ENCODE assay signal across 13 cellular contexts in the genomic region with DNA sequence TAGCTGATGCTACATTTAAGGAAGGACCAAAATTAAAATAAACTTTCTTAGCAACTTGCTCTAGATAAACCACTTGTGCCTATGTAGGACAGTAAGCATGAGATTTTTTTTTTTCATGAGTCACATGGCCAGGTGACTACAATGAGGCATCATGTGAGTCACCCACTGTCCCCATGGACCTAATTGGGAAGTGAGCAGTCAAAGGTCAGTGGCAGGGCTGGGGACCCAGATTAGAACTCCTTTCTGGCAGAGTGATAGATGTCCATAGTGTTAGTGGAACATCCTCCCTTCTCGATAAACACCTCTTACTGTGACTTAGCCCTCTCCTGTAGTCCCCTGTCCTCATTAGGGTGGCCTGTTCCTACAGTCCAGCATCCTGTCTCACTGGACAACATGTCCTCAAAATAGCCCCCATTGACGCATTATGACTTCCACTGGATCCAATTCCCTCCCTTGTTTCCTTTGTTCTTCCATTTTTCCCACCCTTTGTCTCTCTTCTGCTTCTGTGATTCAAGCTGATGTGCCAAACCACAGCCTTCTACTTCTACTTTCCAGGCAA. TPM values are rescaled to one million over a fixed set of nuclear protein-coding genes. Genes with fewer than 3 reads are reported as not detected.
DNase-seq lines count a peak whose midpoint lies in the region; ATAC-seq and TF ChIP-seq lines count a peak whose summit lies in the region.
"Had no signal": no experiment of that assay in that cellular context is flagged by ENCODE, and none has a peak within 500 bp of the region (broad histone marks: within the 10 kb centered on the region; RNA-seq: fewer than 3 reads in every experiment).

No MANE protein-coding gene starts in this region.

- CTCF ChIA-PET in naive thymus-derived CD4-positive, alpha-beta T cell (lab: Charles Lee) = no interaction called here
- CTCF ChIA-PET in activated CD8-positive, alpha-beta T cell treated with anti-CD3 and anti-CD28 coated beads, Interleukin-2, amount 10 ng/mL, durations not matched to agents 7 days and 5 days (lab: Charles Lee) = no interaction called here

- H3K4me3 Mint-ChIP-seq in naive thymus-derived CD4-positive, alpha-beta T cell = no peak overlapping the region
- no peak overlapping the region for H3K4me3 Mint-ChIP-seq in activated CD8-positive, alpha-beta T cell treated with anti-CD3 and anti-CD28 coated beads, Interleukin-2, amount 10 ng/mL, durations not matched to agents 7 days and 5 days
- H3K4me3 Mint-ChIP-seq: activated naive CD4-positive, alpha-beta T cell treated with anti-CD3 and anti-CD28 coated beads for 36 hours; IgD-negative memory B cell; nephron had no signal

- peaks cover 10 to 23% (median 19%) of the 10 kb centered on the region in 5 donors for H3K27me3 Mint-ChIP-seq in naive thymus-derived CD4-positive, alpha-beta T cell
- H3K27me3 Mint-ChIP-seq in activated CD8-positive, alpha-beta T cell treated with anti-CD3 and anti-CD28 coated beads, Interleukin-2, amount 10 ng/mL, durations not matched to agents 7 days and 5 days (ENCODE audit: low read depth) = peaks cover 24% of the 10 kb centered on the region
- H3K27me3 Mint-ChIP-seq: IgD-negative memory B cell had no signal

- DNase-seq in AG20443 (ENCODE audit: low spot score) = peak; percentile 32
- DNase-seq in MG63 = peak; percentile 35
- peak; percentile 50 for DNase-seq in choroid plexus epithelial cell (ENCODE audit: low read depth)
- no peak for DNase-seq in naive thymus-derived CD4-positive, alpha-beta T cell
- DNase-seq in midbrain (lab: John Stamatoyannopoulos, UW) = no peak
- DNase-seq in activated CD8-positive, alpha-beta T cell treated with anti-CD3 and anti-CD28 coated beads, Interleukin-2, amount 10 ng/mL, durations not matched to agents 7 days and 5 days = no peak
- no peak for DNase-seq in AML-193 (lab: John Stamatoyannopoulos, UW)
- no peak for DNase-seq in NCI-H2107 treated with DMSO at 0.1 percent for 48 hours (lab: John Stamatoyannopoulos, UW; ENCODE audit: unreplicated experiment)
- DNase-seq: activated naive CD4-positive, alpha-beta T cell treated with anti-CD3 and anti-CD28 coated beads for 36 hours; foreskin melanocyte; NCI-H748 treated with DMSO at 0.1 percent for 48 hours had no signal

- no peak overlapping the region for H3K27ac ChIP-seq in naive thymus-derived CD4-positive, alpha-beta T cell (ENCODE audit: low read depth, low read length)

- H3K9me3 ChIP-seq in MG63 = peaks cover 18% of the 10 kb centered on the region
- peaks cover 0 to 3% (median 0%) of the 10 kb centered on the region in 3 experiments for H3K9me3 ChIP-seq in naive thymus-derived CD4-positive, alpha-beta T cell (ENCODE audit: control insufficient read depth in 2 of 3, low read length in 3 of 3)

- intact Hi-C loops in naive thymus-derived CD4-positive, alpha-beta T cell (cut with micrococcal nuclease) = no loop called here

- peaks cover 4% of the 10 kb centered on the region; the same call in 1 of the 2 replicates for H3K36me3 ChIP-seq in MG63
- H3K36me3 ChIP-seq in naive thymus-derived CD4-positive, alpha-beta T cell (ENCODE audit: control insufficient read depth in 2 of 3, insufficient read depth in 3 of 3, low read length in 3 of 3) = no peaks in the 10 kb centered on the region

- no peaks in the 10 kb centered on the region for H3K4me1 ChIP-seq in naive thymus-derived CD4-positive, alpha-beta T cell (ENCODE audit: control insufficient read depth in 2 of 2, insufficient read depth in 2 of 2, low read length in 2 of 2)

- peak; percentile 67 for ATAC-seq in naive thymus-derived CD4-positive, alpha-beta T cell
- ATAC-seq in activated CD8-positive, alpha-beta T cell treated with anti-CD3 and anti-CD28 coated beads, Interleukin-2, amount 10 ng/mL, durations not matched to agents 7 days and 5 days = no peak

- no peak for TF ChIP-seq CTCF in choroid plexus epithelial cell (conservative IDR thresholded peaks at IDR 0.05; ENCODE audit: low read depth, low read length)

- POLR2A ChIA-PET in naive thymus-derived CD4-positive, alpha-beta T cell (lab: Charles Lee) = no interaction called here
- POLR2A ChIA-PET in activated CD8-positive, alpha-beta T cell treated with anti-CD3 and anti-CD28 coated beads, Interleukin-2, amount 10 ng/mL, durations not matched to agents 7 days and 5 days (lab: Charles Lee) = no interaction called here

- no peaks in the 10 kb centered on the region for H3K27me3 ChIP-seq in MG63
- no peaks in the 10 kb centered on the region for H3K27me3 ChIP-seq in naive thymus-derived CD4-positive, alpha-beta T cell (ENCODE audit: control insufficient read depth in 2 of 2, insufficient read depth in 2 of 2, low read length in 2 of 2)

- no peak overlapping the region for H3K4me3 ChIP-seq in MG63
- H3K4me3 ChIP-seq in choroid plexus epithelial cell (ENCODE audit: low read depth, low read length) = no peak overlapping the region
- no peak overlapping the region for H3K4me3 ChIP-seq in naive thymus-derived CD4-positive, alpha-beta T cell (ENCODE audit: low read length)

- peaks cover 0 to 5% (median 3%) of the 10 kb centered on the region in 5 donors for H3K36me3 Mint-ChIP-seq in naive thymus-derived CD4-positive, alpha-beta T cell
- no peaks in the 10 kb centered on the region for H3K36me3 Mint-ChIP-seq in activated CD8-positive, alpha-beta T cell treated with anti-CD3 and anti-CD28 coated beads, Interleukin-2, amount 10 ng/mL, durations not matched to agents 7 days and 5 days (ENCODE audit: low read depth)
- H3K36me3 Mint-ChIP-seq: IgD-negative memory B cell had no signal

- H3K4me1 Mint-ChIP-seq in naive thymus-derived CD4-positive, alpha-beta T cell = peaks cover 0 to 5% (median 0%) of the 10 kb centered on the region in 7 donors
- H3K4me1 Mint-ChIP-seq in activated CD8-positive, alpha-beta T cell treated with anti-CD3 and anti-CD28 coated beads, Interleukin-2, amount 10 ng/mL, durations not matched to agents 7 days and 5 days (ENCODE audit: low read depth) = no peaks in the 10 kb centered on the region

- no peak overlapping the region for H3K27ac Mint-ChIP-seq in naive thymus-derived CD4-positive, alpha-beta T cell
- H3K27ac Mint-ChIP-seq in activated CD8-positive, alpha-beta T cell treated with anti-CD3 and anti-CD28 coated beads, Interleukin-2, amount 10 ng/mL, durations not matched to agents 7 days and 5 days = no peak overlapping the region
- H3K27ac Mint-ChIP-seq: activated naive CD4-positive, alpha-beta T cell treated with anti-CD3 and anti-CD28 coated beads for 36 hours; IgD-negative memory B cell had no signal

- H3K9me3 Mint-ChIP-seq in naive thymus-derived CD4-positive, alpha-beta T cell = peaks cover 0 to 9% (median 6%) of the 10 kb centered on the region in 11 donors
- H3K9me3 Mint-ChIP-seq in activated CD8-positive, alpha-beta T cell treated with anti-CD3 and anti-CD28 coated beads, Interleukin-2, amount 10 ng/mL, durations not matched to agents 7 days and 5 days (ENCODE audit: insufficient read depth) = peaks cover 5% of the 10 kb centered on the region

RNA-seq across cellular contexts. Expression of gene ITGB3, which starts 12.4 kb away (rescaled TPM):
- 12.1 and 13.6 TPM in 2 replicates for total RNA-seq in MG63 (2014; rRNA removed; shearing (Covaris generic); ENCODE audit: low replicate concordance)
- total RNA-seq in naive thymus-derived CD4-positive, alpha-beta T cell = 1 to 10 TPM in 1 of 5 experiments, under 1 TPM in 2, not detected in 2; 0.41 to 6.4 (median 0.56) TPM
- polyA plus RNA-seq in naive thymus-derived CD4-positive, alpha-beta T cell = not detected
- total RNA-seq in activated CD8-positive, alpha-beta T cell treated with anti-CD3 and anti-CD28 coated beads, Interleukin-2, amount 10 ng/mL, durations not matched to agents 7 days and 5 days = under 1 TPM; 0.29 to 0.73 TPM
- total RNA-seq: activated naive CD4-positive, alpha-beta T cell treated with anti-CD3 and anti-CD28 coated beads for 36 hours had no signal

RNA-seq across cellular contexts. Expression of gene MYL4, which starts 56.9 kb away (rescaled TPM):
- total RNA-seq in MG63 (2014; rRNA removed; shearing (Covaris generic); ENCODE audit: low replicate concordance) = not detected in 2 replicates
- total RNA-seq in naive thymus-derived CD4-positive, alpha-beta T cell = not detected
- polyA plus RNA-seq in naive thymus-derived CD4-positive, alpha-beta T cell = not detected
- not detected for total RNA-seq in activated CD8-positive, alpha-beta T cell treated with anti-CD3 and anti-CD28 coated beads, Interleukin-2, amount 10 ng/mL, durations not matched to agents 7 days and 5 days
- total RNA-seq: activated naive CD4-positive, alpha-beta T cell treated with anti-CD3 and anti-CD28 coated beads for 36 hours had no signal
- polyA plus RNA-seq: IgD-negative memory B cell had no signal

RNA-seq across cellular contexts. Expression of gene EFCAB13, which starts 57.7 kb away (rescaled TPM):
- total RNA-seq in MG63 (2014; rRNA removed; shearing (Covaris generic); ENCODE audit: low replicate concordance) = 0.05 and 0.30 TPM in 2 replicates
- 10 to 100 TPM in 4 of 5 experiments, 1 to 10 TPM in 1; 3.7 to 37.4 (median 19.9) TPM for total RNA-seq in naive thymus-derived CD4-positive, alpha-beta T cell
- 1 to 10 TPM; 4.3 to 8.9 TPM for polyA plus RNA-seq in naive thymus-derived CD4-positive, alpha-beta T cell
- total RNA-seq in activated CD8-positive, alpha-beta T cell treated with anti-CD3 and anti-CD28 coated beads, Interleukin-2, amount 10 ng/mL, durations not matched to agents 7 days and 5 days = 1 to 10 TPM; 4.4 to 4.6 TPM

Comparison
In these comparisons a context has a peak if more than half of its experiments do, and no peak if none do; other contexts are left out.
1. DNase-seq: peak in AG20443 (single experiment), MG63 (single experiment) and choroid plexus epithelial cell (single experiment); none in naive thymus-derived CD4-positive, alpha-beta T cell (0 of 9), midbrain (single experiment), activated CD8-positive, alpha-beta T cell treated with anti-CD3 and anti-CD28 coated beads, Interleukin-2, amount 10 ng/mL, durations not matched to agents 7 days and 5 days (single experiment), AML-193 (0 of 2) and NCI-H2107 treated with DMSO at 0.1 percent for 48 hours (single experiment).